ENCODE assay signal across 18 cellular contexts in the genomic region with DNA sequence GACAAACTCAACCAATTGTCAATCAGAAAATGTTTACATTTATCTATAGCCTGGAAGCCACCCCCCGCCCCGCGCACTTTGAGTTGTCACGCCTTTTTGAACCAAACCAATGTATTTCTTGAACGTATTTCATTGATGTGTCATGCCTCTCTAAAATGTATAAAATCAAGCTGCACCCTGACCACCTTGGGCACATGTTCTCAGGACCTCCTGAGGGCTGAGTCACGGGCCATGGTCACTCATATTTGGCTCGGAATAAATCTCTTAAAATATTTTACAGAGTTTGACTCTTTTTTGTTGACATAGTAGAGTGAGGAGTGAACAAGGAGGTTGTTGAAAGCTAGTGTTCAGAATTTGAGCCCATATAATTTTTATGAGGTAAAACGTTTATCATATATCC. TPM values are rescaled to one million over a fixed set of nuclear protein-coding genes. Genes with fewer than 3 reads are reported as not detected.
DNase-seq lines count a peak whose midpoint lies in the region.
"Had no signal": no experiment of that assay in that cellular context is flagged by ENCODE, and none has a peak within 500 bp of the region (broad histone marks: within the 10 kb centered on the region; RNA-seq: fewer than 3 reads in every experiment).

No MANE protein-coding gene starts in this region.

- H3K56ac ChIP-seq in mesendoderm (ENCODE audit: low read length): no peak overlapping the region

- H3K4me3 Mint-ChIP-seq in CD8-positive, alpha-beta memory T cell: no peak overlapping the region
- H3K4me3 Mint-ChIP-seq in activated T-helper 1 cell treated with anti-CD3 and anti-CD28 coated beads, Interleukin-12 subunit alpha, Interleukin-12 subunit beta, Interleukin-2, Interleukin-4 antibody, amounts not matched to agents 30 ng/mL and 10 ng/mL and 1 ng/mL, durations not matched to agents 14 hours and 24 hours and 36 hours: peak overlapping the region; percentile 51

- no peak overlapping the region for H4K5ac ChIP-seq in mesendoderm (ENCODE audit: low read length)

- no peak for DNase-seq in CD8-positive, alpha-beta memory T cell
- DNase-seq in LoVo (ENCODE audit: low spot score) (peak; percentile 27), mesendoderm (no peak), DMS 273 treated with DMSO at 0.1 percent for 48 hours (lab: John Stamatoyannopoulos, UW) (no peak), dermis blood vessel endothelial cell (no peak), MV-4-11 (lab: John Stamatoyannopoulos, UW) (no peak), activated T-cell treated with anti-CD3 and anti-CD28 coated beads for 4 hours (no peak)
- DNase-seq in activated T-helper 1 cell treated with anti-CD3 and anti-CD28 coated beads, Interleukin-12 subunit alpha, Interleukin-12 subunit beta, Interleukin-2, Interleukin-4 antibody, amounts not matched to agents 30 ng/mL and 10 ng/mL and 1 ng/mL, durations not matched to agents 14 hours and 24 hours and 36 hours (ENCODE audit: low spot score): no peak
- DNase-seq: activated CD4-positive, alpha-beta T cell treated with anti-CD3 and anti-CD28 coated beads, Interleukin-2, amount 50 U/mL, for 4 hours; Caco-2; caudate nucleus; effector CD8-positive, alpha-beta T cell; head of caudate nucleus; naive thymus-derived CD4-positive, alpha-beta T cell; NCI-H1436; posterior cingulate gyrus; SK-N-SH had no signal

- H3K36me3 Mint-ChIP-seq in CD8-positive, alpha-beta memory T cell: no peaks in the 10 kb centered on the region
- peaks cover 60% of the 10 kb centered on the region for H3K36me3 Mint-ChIP-seq in activated T-helper 1 cell treated with anti-CD3 and anti-CD28 coated beads, Interleukin-12 subunit alpha, Interleukin-12 subunit beta, Interleukin-2, Interleukin-4 antibody, amounts not matched to agents 30 ng/mL and 10 ng/mL and 1 ng/mL, durations not matched to agents 14 hours and 24 hours and 36 hours (ENCODE audit: low read depth)

- H3K18ac ChIP-seq in mesendoderm (ENCODE audit: low read length): peak overlapping the region; percentile 28

- no peak overlapping the region for H2BK15ac ChIP-seq in mesendoderm (replicated peaks; ENCODE audit: low read depth)

- no peaks in the 10 kb centered on the region for H3K79me2 ChIP-seq in mesendoderm (ENCODE audit: control insufficient read depth, insufficient read depth, low read length)

- H3K4ac ChIP-seq in mesendoderm (ENCODE audit: low read depth, low read length): no peak overlapping the region

- no peak overlapping the region for H3K4me3 ChIP-seq in CD8-positive, alpha-beta memory T cell (ENCODE audit: low read length)
- H3K4me3 ChIP-seq in mesendoderm (ENCODE audit: low read length): no peak overlapping the region

- no CpG with 5 or more reads among the region's 8 CpGs for WGBS in mesendoderm (ENCODE audit: extremely low coverage, insufficient coverage, low lambda C conversion rate)

- no peak overlapping the region for H3K23ac ChIP-seq in mesendoderm (ENCODE audit: low read length)

- no peak overlapping the region for H2BK120ac ChIP-seq in mesendoderm (ENCODE audit: low read depth, low read length)

- H3K27me3 Mint-ChIP-seq in CD8-positive, alpha-beta memory T cell: no peaks in the 10 kb centered on the region
- H3K27me3 Mint-ChIP-seq in activated T-helper 1 cell treated with anti-CD3 and anti-CD28 coated beads, Interleukin-12 subunit alpha, Interleukin-12 subunit beta, Interleukin-2, Interleukin-4 antibody, amounts not matched to agents 30 ng/mL and 10 ng/mL and 1 ng/mL, durations not matched to agents 14 hours and 24 hours and 36 hours (ENCODE audit: insufficient read depth): no peaks in the 10 kb centered on the region
- H3K27me3 Mint-ChIP-seq: naive thymus-derived CD4-positive, alpha-beta T cell had no signal

- H3K27me3 ChIP-seq in CD8-positive, alpha-beta memory T cell (ENCODE audit: insufficient read depth, low read length, poor library complexity, severe bottlenecking): no peaks in the 10 kb centered on the region
- H3K27me3 ChIP-seq in mesendoderm (ENCODE audit: insufficient read depth, low read length, poor library complexity): no peaks in the 10 kb centered on the region

- peak overlapping the region in 6 of 8 donors; percentile 27 to 75 (median 54) for H3K27ac Mint-ChIP-seq in CD8-positive, alpha-beta memory T cell
- peak overlapping the region; percentile 63 for H3K27ac Mint-ChIP-seq in activated T-helper 1 cell treated with anti-CD3 and anti-CD28 coated beads, Interleukin-12 subunit alpha, Interleukin-12 subunit beta, Interleukin-2, Interleukin-4 antibody, amounts not matched to agents 30 ng/mL and 10 ng/mL and 1 ng/mL, durations not matched to agents 14 hours and 24 hours and 36 hours

- CTCF ChIA-PET in CD8-positive, alpha-beta memory T cell (lab: Charles Lee): interaction anchor here (1.0 to 2.0 kb wide), 2 partner anchors 8 to 12 kb away, joined by 3 to 4 read pairs; no protein-coding TSS in a partner anchor

- POLR2A ChIA-PET in CD8-positive, alpha-beta memory T cell (lab: Charles Lee): no interaction called here

- intact Hi-C loops in activated T-helper 1 cell treated with anti-CD3 and anti-CD28 coated beads, Interleukin-12 subunit alpha, Interleukin-12 subunit beta, Interleukin-2, Interleukin-4 antibody, amounts not matched to agents 30 ng/mL and 10 ng/mL and 1 ng/mL, durations not matched to agents 14 hours and 24 hours and 36 hours (cut with micrococcal nuclease): no loop called here

- H3K36me3 ChIP-seq in CD8-positive, alpha-beta memory T cell (ENCODE audit: insufficient read depth, low read length): no peaks in the 10 kb centered on the region
- no peaks in the 10 kb centered on the region for H3K36me3 ChIP-seq in mesendoderm (ENCODE audit: control insufficient read depth, insufficient read depth, low read length)

- H3K9me3 Mint-ChIP-seq in CD8-positive, alpha-beta memory T cell: no peaks in the 10 kb centered on the region
- H3K9me3 Mint-ChIP-seq in activated T-helper 1 cell treated with anti-CD3 and anti-CD28 coated beads, Interleukin-12 subunit alpha, Interleukin-12 subunit beta, Interleukin-2, Interleukin-4 antibody, amounts not matched to agents 30 ng/mL and 10 ng/mL and 1 ng/mL, durations not matched to agents 14 hours and 24 hours and 36 hours: no peaks in the 10 kb centered on the region
- H3K9me3 Mint-ChIP-seq: naive thymus-derived CD4-positive, alpha-beta T cell had no signal

- H3K27ac ChIP-seq in CD8-positive, alpha-beta memory T cell (ENCODE audit: low read depth, low read length): no peak overlapping the region
- no peak overlapping the region for H3K27ac ChIP-seq in mesendoderm (ENCODE audit: low read depth, low read length)

- H4K8ac ChIP-seq in mesendoderm (ENCODE audit: low read depth, low read length): no peak overlapping the region

- no peaks in the 10 kb centered on the region for H3K79me1 ChIP-seq in mesendoderm (ENCODE audit: low read length)

- H2BK5ac ChIP-seq in mesendoderm (ENCODE audit: low read length): no peak overlapping the region

- peaks cover 67 to 95% (median 88%) of the 10 kb centered on the region in 3 donors for H3K4me1 Mint-ChIP-seq in CD8-positive, alpha-beta memory T cell
- peaks cover 92% of the 10 kb centered on the region for H3K4me1 Mint-ChIP-seq in activated T-helper 1 cell treated with anti-CD3 and anti-CD28 coated beads, Interleukin-12 subunit alpha, Interleukin-12 subunit beta, Interleukin-2, Interleukin-4 antibody, amounts not matched to agents 30 ng/mL and 10 ng/mL and 1 ng/mL, durations not matched to agents 14 hours and 24 hours and 36 hours (ENCODE audit: low read depth)

- no peak overlapping the region for H3K9ac ChIP-seq in mesendoderm (ENCODE audit: low read length)
- H3K9ac ChIP-seq: SK-N-SH had no signal

- no peaks in the 10 kb centered on the region for H3K9me3 ChIP-seq in CD8-positive, alpha-beta memory T cell (ENCODE audit: low read length)
- H3K9me3 ChIP-seq: Caco-2, SK-N-SH had no signal

- no peak overlapping the region for H2AK5ac ChIP-seq in mesendoderm (ENCODE audit: low read length)

- no peak overlapping the region for H3K4me2 ChIP-seq in mesendoderm (ENCODE audit: low read length)
- H3K4me2 ChIP-seq: SK-N-SH had no signal

- peaks cover 8% of the 10 kb centered on the region for H3K4me1 ChIP-seq in CD8-positive, alpha-beta memory T cell (ENCODE audit: insufficient read depth, low read length)
- H3K4me1 ChIP-seq in mesendoderm (ENCODE audit: control insufficient read depth, low read depth, low read length): no peaks in the 10 kb centered on the region
- H3K4me1 ChIP-seq: Caco-2 had no signal

RNA-seq across cellular contexts. Expression of gene MCTP2, which starts 6.5 kb away (rescaled TPM):
- total RNA-seq in CD8-positive, alpha-beta memory T cell: 10 to 100 TPM; 16.5 to 17.0 TPM
- polyA plus RNA-seq in CD8-positive, alpha-beta memory T cell: 13.6 TPM
- total RNA-seq in activated T-helper 1 cell treated with anti-CD3 and anti-CD28 coated beads, Interleukin-12 subunit alpha, Interleukin-12 subunit beta, Interleukin-2, Interleukin-4 antibody, amounts not matched to agents 30 ng/mL and 10 ng/mL and 1 ng/mL, durations not matched to agents 14 hours and 24 hours and 36 hours: 93.2 and 96.0 TPM in 2 replicates
- 1.4 TPM for polyA plus RNA-seq in mesendoderm (2013, experiment 1 of 2)
- 1.5 TPM for polyA plus RNA-seq in mesendoderm (2013, experiment 2 of 2)
- total RNA-seq in dermis blood vessel endothelial cell: 9.0 and 11.9 TPM in 2 replicates
- total RNA-seq: LHCN-M2 had no signal
